ENCODE assay signal across 18 cellular contexts in the genomic region with DNA sequence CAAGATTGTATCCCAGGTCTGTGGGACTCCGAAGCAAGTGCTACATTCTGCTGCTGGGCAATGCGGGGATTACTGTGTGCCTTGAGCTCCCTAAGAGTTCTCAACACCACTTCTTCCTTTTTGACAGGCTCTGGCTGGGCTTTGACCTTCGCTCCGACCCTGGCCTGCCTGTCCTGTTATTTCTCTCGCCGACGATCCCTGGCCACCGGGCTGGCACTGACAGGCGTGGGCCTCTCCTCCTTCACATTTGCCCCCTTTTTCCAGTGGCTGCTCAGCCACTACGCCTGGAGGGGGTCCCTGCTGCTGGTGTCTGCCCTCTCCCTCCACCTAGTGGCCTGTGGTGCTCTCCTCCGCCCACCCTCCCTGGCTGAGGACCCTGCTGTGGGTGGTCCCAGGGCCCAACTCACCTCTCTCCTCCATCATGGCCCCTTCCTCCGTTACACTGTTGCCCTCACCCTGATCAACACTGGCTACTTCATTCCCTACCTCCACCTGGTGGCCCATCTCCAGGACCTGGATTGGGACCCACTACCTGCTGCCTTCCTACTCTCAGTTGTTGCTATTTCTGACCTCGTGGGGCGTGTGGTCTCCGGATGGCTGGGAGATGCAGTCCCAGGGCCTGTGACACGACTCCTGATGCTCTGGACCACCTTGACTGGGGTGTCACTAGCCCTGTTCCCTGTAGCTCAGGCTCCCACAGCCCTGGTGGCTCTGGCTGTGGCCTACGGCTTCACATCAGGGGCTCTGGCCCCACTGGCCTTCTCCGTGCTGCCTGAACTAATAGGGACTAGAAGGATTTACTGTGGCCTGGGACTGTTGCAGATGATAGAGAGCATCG. TPM values are rescaled to one million over a fixed set of nuclear protein-coding genes. Genes with fewer than 3 reads are reported as not detected.
DNase-seq lines count a peak whose midpoint lies in the region; ATAC-seq, FAIRE-seq and TF ChIP-seq lines count a peak whose summit lies in the region.
"Had no signal": no experiment of that assay in that cellular context is flagged by ENCODE, and none has a peak within 500 bp of the region (broad histone marks: within the 10 kb centered on the region; RNA-seq: fewer than 3 reads in every experiment).

No MANE protein-coding gene starts in this region.

- H3K27me3 ChIP-seq in endodermal cell (ENCODE audit: control insufficient read depth, insufficient read depth, low read length, poor library complexity, severe bottlenecking) (peaks cover 21% of the 10 kb centered on the region), small intestine (ENCODE audit: control insufficient read depth in 2 of 2, insufficient read depth in 2 of 2, low read length in 2 of 2) (no peaks in the 10 kb centered on the region)

- H3K27me3 Mint-ChIP-seq in activated T-cell treated with anti-CD3 and anti-CD28 coated beads, Interleukin-2, amount 50 U/mL, for 4 hours (ENCODE audit: low read depth), result no peaks in the 10 kb centered on the region
- peaks cover 21% of the 10 kb centered on the region for H3K27me3 Mint-ChIP-seq in endodermal cell (ENCODE audit: insufficient read depth)

- CTCF ChIA-PET in RWPE1 (lab: Yijun Ruan, JAX), result no interaction called here

- TF ChIP-seq CTCF in RWPE1 (conservative IDR thresholded peaks at IDR 0.05; ENCODE audit: low read depth) (no peak), endodermal cell (conservative IDR thresholded peaks at IDR 0.05) (peak; percentile 51)

- peaks cover 52% of the 10 kb centered on the region for H3K4me1 Mint-ChIP-seq in activated T-cell treated with anti-CD3 and anti-CD28 coated beads, Interleukin-2, amount 50 U/mL, for 4 hours (ENCODE audit: low read depth)
- peaks cover 12% of the 10 kb centered on the region for H3K4me1 Mint-ChIP-seq in endodermal cell

- H3K9me3 Mint-ChIP-seq in activated T-cell treated with anti-CD3 and anti-CD28 coated beads, Interleukin-2, amount 50 U/mL, for 4 hours, result no peaks in the 10 kb centered on the region
- H3K9me3 Mint-ChIP-seq in endodermal cell, result no peaks in the 10 kb centered on the region
- H3K9me3 Mint-ChIP-seq: dendritic cell treated with granulocyte-macrophage colony-stimulating factor and Interleukin-4, amounts not matched to agents 40 ng/mL and 50 ng/mL, for 4 days had no signal

- H3K36me3 ChIP-seq in endodermal cell (ENCODE audit: control insufficient read depth, insufficient read depth, low read length) (no peaks in the 10 kb centered on the region), small intestine (ENCODE audit: control insufficient read depth in 2 of 2, insufficient read depth in 2 of 2, low read length in 2 of 2) (no peaks in the 10 kb centered on the region)
- H3K36me3 ChIP-seq: prostate gland had no signal

- H3K4me3 ChIP-seq in endodermal cell (ENCODE audit: low read length), result no peak overlapping the region
- H3K4me3 ChIP-seq in small intestine (ENCODE audit: low read depth in 1 of 2, low read length in 2 of 2), result no peak overlapping the region
- H3K4me3 ChIP-seq: prostate gland had no signal

- no peaks in the 10 kb centered on the region for H3K36me3 Mint-ChIP-seq in activated T-cell treated with anti-CD3 and anti-CD28 coated beads, Interleukin-2, amount 50 U/mL, for 4 hours (ENCODE audit: insufficient read depth)
- H3K36me3 Mint-ChIP-seq in endodermal cell (ENCODE audit: low read depth), result peaks cover 6% of the 10 kb centered on the region

- H3K9ac ChIP-seq in endodermal cell (ENCODE audit: extremely low read depth, low read length, poor library complexity, severe bottlenecking), result no peak overlapping the region

- peak overlapping the region; percentile 30; the same call in 1 of the 2 replicates for H3K27ac ChIP-seq in RWPE1
- H3K27ac ChIP-seq in endodermal cell (ENCODE audit: low read depth, low read length), result no peak overlapping the region
- peak overlapping the region in 1 of 2 donors; percentile 38 for H3K27ac ChIP-seq in small intestine (ENCODE audit: low read depth in 1 of 2, low read length in 1 of 2)
- H3K27ac ChIP-seq: prostate gland had no signal

- no peak overlapping the region for H3K27ac Mint-ChIP-seq in endodermal cell
- H3K27ac Mint-ChIP-seq: dendritic cell treated with granulocyte-macrophage colony-stimulating factor and Interleukin-4, amounts not matched to agents 40 ng/mL and 50 ng/mL, for 4 days had no signal

- H3K9me3 ChIP-seq in endodermal cell (ENCODE audit: control insufficient read depth, low read length), result no peaks in the 10 kb centered on the region
- H3K9me3 ChIP-seq in small intestine (ENCODE audit: control insufficient read depth, low read depth), result no peaks in the 10 kb centered on the region
- H3K9me3 ChIP-seq: prostate gland had no signal

- 85 to 88% methylated on average over 11 to 19 of the region's 19 CpGs for WGBS in endodermal cell (ENCODE audit: insufficient coverage in 1 of 2, insufficient read length in 1 of 2), 2 experiments
- WGBS in small intestine, 3 donors, result 46 to 75% (median 62%) methylated on average over 19 of the region's 19 CpGs

- FAIRE-seq in small intestine (lab: Jason Lieb, UNC), result no peak

- DNase-seq in activated T-cell treated with anti-CD3 and anti-CD28 coated beads, Interleukin-2, amount 50 U/mL, for 4 hours, result no peak
- DNase-seq in activated T-cell treated with anti-CD3 and anti-CD28 coated beads, Interleukin-2, amount 50 U/mL, for 48 hours, result no peak
- DNase-seq in RWPE1 (ENCODE audit: low spot score) (no peak), endodermal cell (no peak), small intestine (peak; percentile 67), AG08395 (ENCODE audit: low spot score) (no peak), GM19240 (ENCODE audit: insufficient read length, low spot score) (no peak)
- DNase-seq: activated CD4-positive, alpha-beta T cell treated with anti-CD3 and anti-CD28 coated beads for 4 hours; DMS153; mesendoderm; NCI-H187; stimulated activated CD8-positive, alpha-beta memory T cell treated with anti-CD3 and anti-CD28 coated beads, Interleukin-4, amount 100 ng/mL, for 48 hours had no signal

- ATAC-seq in activated T-cell treated with anti-CD3 and anti-CD28 coated beads, Interleukin-2, amount 50 U/mL, for 4 hours, result no peak
- no peak for ATAC-seq in GM19395 (IDR thresholded peaks at IDR 0.05; ENCODE audit: unreplicated experiment)

- POLR2A ChIA-PET in RWPE1 (lab: Yijun Ruan, JAX; ENCODE audit: low non-redundant PET), result no interaction called here

- peak overlapping the region; percentile 22 for H3K4me3 Mint-ChIP-seq in activated T-cell treated with anti-CD3 and anti-CD28 coated beads, Interleukin-2, amount 50 U/mL, for 4 hours
- peak overlapping the region; percentile 24 for H3K4me3 Mint-ChIP-seq in endodermal cell

- H3K4me1 ChIP-seq in endodermal cell (ENCODE audit: control insufficient read depth, insufficient read depth, low read length) (no peaks in the 10 kb centered on the region), small intestine (ENCODE audit: control insufficient read depth in 2 of 2, insufficient read depth in 1 of 2, low read depth in 1 of 2, low read length in 1 of 2) (peaks cover 8% of the 10 kb centered on the region in 2 donors)

RNA-seq across cellular contexts. Expression of a gene that starts 2.4 kb away (rescaled TPM):
- total RNA-seq in activated T-cell treated with anti-CD3 and anti-CD28 coated beads, Interleukin-2, amount 50 U/mL, for 4 hours, result 1 to 10 TPM; 5.7 to 7.0 (median 6.7) TPM
- total RNA-seq in endodermal cell, result 10 to 100 TPM; 18.8 to 19.9 TPM
- polyA plus RNA-seq in endodermal cell (2013, experiment 1 of 2), result 4.3 TPM
- 4.3 TPM for polyA plus RNA-seq in endodermal cell (2013, experiment 2 of 2)
- 1 to 10 TPM; 1.8 to 8.0 (median 1.9) TPM for polyA plus RNA-seq in small intestine

RNA-seq across cellular contexts. Expression of a gene that starts 5.6 kb away (rescaled TPM):
- total RNA-seq in activated T-cell treated with anti-CD3 and anti-CD28 coated beads, Interleukin-2, amount 50 U/mL, for 4 hours, result 1 to 10 TPM in 2 of 3 donors, under 1 TPM in 1; 0.63 to 1.3 (median 1.1) TPM
- total RNA-seq in endodermal cell, result under 1 TPM; 0.24 to 0.44 TPM
- 0.43 TPM for polyA plus RNA-seq in endodermal cell (2013, experiment 1 of 2)
- polyA plus RNA-seq in endodermal cell (2013, experiment 2 of 2), result 0.54 TPM
- 1 to 10 TPM in 1 of 3 donors, not detected in 2; 2.3 TPM for polyA plus RNA-seq in small intestine
- total RNA-seq: urinary bladder had no signal
- polyA plus RNA-seq: AG04450, fibroblast of lung had no signal

RNA-seq across cellular contexts. Expression of a gene that starts 15.4 kb away (rescaled TPM):
- under 1 TPM; 0.21 to 0.41 (median 0.25) TPM for total RNA-seq in activated T-cell treated with anti-CD3 and anti-CD28 coated beads, Interleukin-2, amount 50 U/mL, for 4 hours
- total RNA-seq in endodermal cell, result 1 to 10 TPM; 2.9 to 7.0 TPM
- polyA plus RNA-seq in endodermal cell (2013, experiment 1 of 2), result 2.0 TPM
- 1.1 TPM for polyA plus RNA-seq in endodermal cell (2013, experiment 2 of 2)
- polyA plus RNA-seq in small intestine, result 1 to 10 TPM in 2 of 3 donors, under 1 TPM in 1; 0.45 to 8.7 (median 2.4) TPM
- polyA plus RNA-seq: AG04450 had no signal

RNA-seq across cellular contexts. Expression of a gene that starts 25.8 kb away (rescaled TPM):
- total RNA-seq in activated T-cell treated with anti-CD3 and anti-CD28 coated beads, Interleukin-2, amount 50 U/mL, for 4 hours, result 100 to 1,000 TPM; 138 to 150 (median 139) TPM
- total RNA-seq in endodermal cell, result 100 to 1,000 TPM; 233 to 277 TPM
- 221 TPM for polyA plus RNA-seq in endodermal cell (2013, experiment 1 of 2)
- 204 TPM for polyA plus RNA-seq in endodermal cell (2013, experiment 2 of 2)
- 100 to 1,000 TPM; 204 to 313 (median 302) TPM for polyA plus RNA-seq in small intestine

RNA-seq across cellular contexts. Expression of a gene that starts 41.8 kb away (rescaled TPM):
- not detected for total RNA-seq in activated T-cell treated with anti-CD3 and anti-CD28 coated beads, Interleukin-2, amount 50 U/mL, for 4 hours
- total RNA-seq in endodermal cell, result not detected
- 0.50 TPM for polyA plus RNA-seq in endodermal cell (2013, experiment 1 of 2)
- 0.54 TPM for polyA plus RNA-seq in endodermal cell (2013, experiment 2 of 2)
- 10 to 100 TPM in 2 of 3 donors, under 1 TPM in 1; 0.45 to 14.6 (median 11.6) TPM for polyA plus RNA-seq in small intestine
- total RNA-seq: fibroblast of lung had no signal
- polyA plus RNA-seq: AG04450, fibroblast of lung had no signal
